In genomic region chr9:27468450-27469110, GRCh38 we compare ENCODE assay signal across 16 cellular contexts. TPM values are rescaled to one million over a fixed set of nuclear protein-coding genes. Genes with fewer than 3 reads are reported as not detected.
DNase-seq lines count a peak whose midpoint lies in the region; ATAC-seq and TF ChIP-seq lines count a peak whose summit lies in the region.
"Had no signal": no experiment of that assay in that cellular context is flagged by ENCODE, and none has a peak within 500 bp of the region (broad histone marks: within the 10 kb centered on the region; RNA-seq: fewer than 3 reads in every experiment).

No MANE protein-coding gene starts in this region.

- H3K36me3 ChIP-seq in ascending aorta: no peaks in the 10 kb centered on the region

- H3K9me3 Mint-ChIP-seq in osteocyte (ENCODE audit: unreplicated experiment) (no peaks in the 10 kb centered on the region), WTC11 (no peaks in the 10 kb centered on the region)
- H3K9me3 Mint-ChIP-seq in activated T-helper 17 cell treated with anti-CD3 and anti-CD28 coated beads, Interleukin-2, amount 50 U/mL, for 72 hours: no peaks in the 10 kb centered on the region
- H3K9me3 Mint-ChIP-seq: activated naive CD4-positive, alpha-beta T cell treated with anti-CD3 and anti-CD28 coated beads, Interleukin-2, amount 50 U/mL, for 24 hours had no signal

- H3K4me3 ChIP-seq in astrocyte of the spinal cord (ENCODE audit: low read depth, low read length) (no peak overlapping the region), ascending aorta (no peak overlapping the region)

- H3K27ac Mint-ChIP-seq in osteocyte (ENCODE audit: unreplicated experiment) (peak overlapping the region; percentile 48), WTC11 (no peak overlapping the region)
- no peak overlapping the region for H3K27ac Mint-ChIP-seq in activated T-helper 17 cell treated with anti-CD3 and anti-CD28 coated beads, Interleukin-2, amount 50 U/mL, for 72 hours
- H3K27ac Mint-ChIP-seq: activated naive CD4-positive, alpha-beta T cell treated with anti-CD3 and anti-CD28 coated beads, Interleukin-2, amount 50 U/mL, for 24 hours; T-helper 17 cell had no signal

- no peak for TF ChIP-seq CTCF in astrocyte of the spinal cord (IDR thresholded peaks at IDR 0.05; ENCODE audit: low read depth, low read length)
- no peak for TF ChIP-seq CTCF in osteocyte (IDR thresholded peaks at IDR 0.05)
- no peak for TF ChIP-seq CTCF in WTC11 (IDR thresholded peaks at IDR 0.05)
- no peak for TF ChIP-seq CTCF in ascending aorta (IDR thresholded peaks at IDR 0.05)

- H3K36me3 Mint-ChIP-seq in osteocyte (ENCODE audit: unreplicated experiment) (peaks cover 5% of the 10 kb centered on the region), WTC11 (0 out of 2 replicates have a peak, but pooled peaks cover 4% of the 10 kb centered on the region)
- no peaks in the 10 kb centered on the region for H3K36me3 Mint-ChIP-seq in activated T-helper 17 cell treated with anti-CD3 and anti-CD28 coated beads, Interleukin-2, amount 50 U/mL, for 72 hours (ENCODE audit: low read depth)
- H3K36me3 Mint-ChIP-seq: activated naive CD4-positive, alpha-beta T cell treated with anti-CD3 and anti-CD28 coated beads, Interleukin-2, amount 50 U/mL, for 24 hours had no signal

- H3K27ac ChIP-seq in ascending aorta: no peak overlapping the region

- in situ Hi-C loops in astrocyte of the spinal cord (cut with HindIII; ENCODE audit: low sequenced_read_pairs): no loop called here

- intact Hi-C loops in ascending aorta (cut with DNase I): no loop called here

- H3K27me3 ChIP-seq in ascending aorta: no peaks in the 10 kb centered on the region

- DNase-seq in astrocyte of the spinal cord (ENCODE audit: low read depth, low spot score) (peak; percentile 57), osteocyte (ENCODE audit: extremely low spot score, unreplicated experiment) (no peak), WTC11 (ENCODE audit: low spot score) (no peak), ascending aorta (ENCODE audit: low spot score in 2 of 2) (no peak)
- DNase-seq: glutamatergic neuron; NCI-H1105 treated with DMSO at 0.1 percent for 48 hours; stimulated activated CD8-positive, alpha-beta memory T cell treated with anti-CD3 and anti-CD28 coated beads, Interleukin-4, amount 100 ng/mL, for 48 hours; T-helper 17 cell had no signal

- peak; percentile 71 for ATAC-seq in GM18502 (IDR thresholded peaks at IDR 0.05; ENCODE audit: poor library complexity, unreplicated experiment)
- peak; percentile 46 for ATAC-seq in HG02973 (IDR thresholded peaks at IDR 0.05; ENCODE audit: unreplicated experiment)
- no peak for ATAC-seq in activated T-helper 17 cell treated with anti-CD3 and anti-CD28 coated beads, Interleukin-2, amount 50 U/mL, for 72 hours (replicated peaks)
- no peak for ATAC-seq in GM21367 (IDR thresholded peaks at IDR 0.05; ENCODE audit: unreplicated experiment)
- no peak for ATAC-seq in WTC11
- ATAC-seq: T-helper 17 cell had no signal

- H3K9me3 ChIP-seq in ascending aorta: no peaks in the 10 kb centered on the region

- peaks cover 53% of the 10 kb centered on the region for H3K4me1 Mint-ChIP-seq in osteocyte (ENCODE audit: unreplicated experiment)
- no peaks in the 10 kb centered on the region for H3K4me1 Mint-ChIP-seq in activated T-helper 17 cell treated with anti-CD3 and anti-CD28 coated beads, Interleukin-2, amount 50 U/mL, for 72 hours
- peaks cover 56% of the 10 kb centered on the region for H3K4me1 Mint-ChIP-seq in WTC11
- H3K4me1 Mint-ChIP-seq: activated naive CD4-positive, alpha-beta T cell treated with anti-CD3 and anti-CD28 coated beads, Interleukin-2, amount 50 U/mL, for 24 hours; T-helper 17 cell had no signal

- H3K27me3 Mint-ChIP-seq in osteocyte (ENCODE audit: unreplicated experiment) (peaks cover 11% of the 10 kb centered on the region), WTC11 (ENCODE audit: low read depth) (no peaks in the 10 kb centered on the region)
- H3K27me3 Mint-ChIP-seq in activated T-helper 17 cell treated with anti-CD3 and anti-CD28 coated beads, Interleukin-2, amount 50 U/mL, for 72 hours: no peaks in the 10 kb centered on the region
- H3K27me3 Mint-ChIP-seq: activated naive CD4-positive, alpha-beta T cell treated with anti-CD3 and anti-CD28 coated beads, Interleukin-2, amount 50 U/mL, for 24 hours; T-helper 17 cell had no signal

- CTCF ChIA-PET in WTC11 (lab: Charles Lee): no interaction called here

- POLR2A ChIA-PET in WTC11 (lab: Charles Lee): no interaction called here

- H3K4me1 ChIP-seq in ascending aorta: peaks cover 16 to 17% of the 10 kb centered on the region in 2 donors

- H3K4me3 Mint-ChIP-seq in osteocyte (ENCODE audit: unreplicated experiment) (no peak overlapping the region), WTC11 (no peak overlapping the region)
- no peak overlapping the region for H3K4me3 Mint-ChIP-seq in activated T-helper 17 cell treated with anti-CD3 and anti-CD28 coated beads, Interleukin-2, amount 50 U/mL, for 72 hours
- H3K4me3 Mint-ChIP-seq: activated naive CD4-positive, alpha-beta T cell treated with anti-CD3 and anti-CD28 coated beads, Interleukin-2, amount 50 U/mL, for 24 hours; T-helper 17 cell had no signal

TF ChIP-seq in WTC11, 78 proteins besides CTCF, POLR2A, EP300 and RAD21:
- TF ChIP-seq AR (CRISPR knock-in tag; IDR thresholded peaks at IDR 0.05): no peak
- no peak for TF ChIP-seq CREB1 (CRISPR knock-in tag; IDR thresholded peaks at IDR 0.05)
- no peak for TF ChIP-seq JUN (CRISPR knock-in tag; IDR thresholded peaks at IDR 0.05)
- no peak for TF ChIP-seq GRHL2 (CRISPR knock-in tag; IDR thresholded peaks at IDR 0.05; ENCODE audit: insufficient replicate concordance, severe bottlenecking)

RNA-seq across cellular contexts. Expression of gene IFNK, which starts 55.5 kb away (rescaled TPM):
- total RNA-seq in osteocyte: not detected in 2 replicates
- not detected for total RNA-seq in activated T-helper 17 cell treated with anti-CD3 and anti-CD28 coated beads, Interleukin-2, amount 50 U/mL, for 72 hours
- total RNA-seq in WTC11 (2021): not detected in 3 replicates
- total RNA-seq in ascending aorta: not detected
- total RNA-seq: activated CD8-positive, alpha-beta memory T cell treated with anti-CD3 and anti-CD28 coated beads for 36 hours; kidney epithelial cell; NCI-H460; T-helper 17 cell had no signal

Comparison
In these comparisons a context has a peak if more than half of its experiments do, and no peak if none do; other contexts are left out.
1. ATAC-seq: peak in GM18502 (single experiment) and HG02973 (single experiment); none in activated T-helper 17 cell treated with anti-CD3 and anti-CD28 coated beads, Interleukin-2, amount 50 U/mL, for 72 hours (single experiment), GM21367 (single experiment) and WTC11 (single experiment).